ENCODE assay signal across 9 cellular contexts in the genomic region with DNA sequence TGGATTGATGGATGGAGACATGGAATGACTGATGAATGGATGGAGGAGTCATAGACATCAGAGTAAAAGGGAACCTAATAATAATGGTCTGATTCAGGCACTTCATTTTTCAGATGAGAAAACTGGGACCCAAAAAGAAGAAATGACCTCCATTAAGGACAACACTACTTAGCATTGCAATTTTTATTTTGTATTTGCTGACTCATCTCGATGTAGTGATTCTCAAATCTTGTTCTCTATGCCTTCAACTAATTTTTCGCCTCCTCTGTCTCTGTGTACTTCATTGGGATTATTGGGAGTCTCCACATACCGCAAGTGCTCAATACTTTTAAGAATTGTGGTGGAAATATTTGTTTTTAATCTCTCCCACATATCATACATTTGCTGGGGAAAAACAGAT.
"Had no signal": no experiment of that assay in that cellular context is flagged by ENCODE, and none has a peak within 500 bp of the region (broad histone marks: within the 10 kb centered on the region; RNA-seq: fewer than 3 reads in every experiment).

No MANE protein-coding gene starts in this region.

- ATAC-seq: HCT116 had no signal

- H3K4me3 Mint-ChIP-seq: HFFc6 had no signal

- H3K4me3 ChIP-seq: GM23248, HAP-1 had no signal

- DNase-seq: GM23248, GOT3, H7, HFFc6, KBM-7 had no signal

- H3K27ac Mint-ChIP-seq: HFFc6 had no signal

- FAIRE-seq: HTR-8/SVneo had no signal

- H3K4me2 ChIP-seq: KMS-11 had no signal

- H3K9ac ChIP-seq: GM23248, KMS-11 had no signal

- H3K9me3 ChIP-seq: HAP-1 had no signal

- H3K4me1 ChIP-seq: HAP-1 had no signal

- H2AFZ ChIP-seq: GM23248 had no signal

- H3K36me3 ChIP-seq: HAP-1 had no signal

- H3K27ac ChIP-seq: GM23248, KMS-11 had no signal
